1 cellular context compared by ENCODE assay signal in genomic region chr3:145857956-145858355, GRCh38.
TF ChIP-seq lines count a peak whose summit lies in the region.

No MANE protein-coding gene starts in this region.

TF ChIP-seq in HepG2, 621 proteins besides CTCF, POLR2A, EP300 and RAD21 (continued from another document):
- no peak for TF ChIP-seq ZNF841 (CRISPR knock-in tag; IDR thresholded peaks at IDR 0.05; ENCODE audit: borderline replicate concordance)
- TF ChIP-seq CEBPB (IDR thresholded peaks at IDR 0.05; ENCODE audit: borderline replicate concordance, low read depth, low read length): peak; percentile 77; the same call in 1 of the 2 replicates
- TF ChIP-seq SOX13 (IDR thresholded peaks at IDR 0.05): no peak
- TF ChIP-seq SOX13 (CRISPR knock-in tag; conservative IDR thresholded peaks at IDR 0.05 in 1 of 2, IDR thresholded peaks at IDR 0.05 in 1 of 2): peak in 1 of 2 experiments; percentile 34; a peak in 1 of 4 replicates
- peak; percentile 40; the same call in 1 of the 2 replicates for TF ChIP-seq MAFF (IDR thresholded peaks at IDR 0.05; ENCODE audit: low read depth, low read length)
- no peak for TF ChIP-seq ZNF746 (CRISPR knock-in tag; IDR thresholded peaks at IDR 0.05)
- TF ChIP-seq STAG1 (CRISPR knock-in tag; IDR thresholded peaks at IDR 0.05): no peak
- TF ChIP-seq MAFK (conservative IDR thresholded peaks at IDR 0.05 in 1 of 2, IDR thresholded peaks at IDR 0.05 in 1 of 2; ENCODE audit: low read length in 2 of 2): peak in 1 of 2 experiments; percentile 36; a peak in 1 of 4 replicates
- no peak for TF ChIP-seq SNAPC4 (CRISPR knock-in tag; IDR thresholded peaks at IDR 0.05)
- TF ChIP-seq RNF219 (CRISPR knock-in tag; IDR thresholded peaks at IDR 0.05): no peak
- no peak for TF ChIP-seq TFDP2 (CRISPR knock-in tag; IDR thresholded peaks at IDR 0.05)
- no peak for TF ChIP-seq TEAD2 (CRISPR knock-in tag; IDR thresholded peaks at IDR 0.05)
- peak; percentile 30; the same call in 1 of the 2 replicates for TF ChIP-seq CEBPG (CRISPR knock-in tag; IDR thresholded peaks at IDR 0.05)
- no peak for TF ChIP-seq ZNF446 (CRISPR knock-in tag; IDR thresholded peaks at IDR 0.05)
- no peak for TF ChIP-seq NFAT5 (CRISPR knock-in tag; IDR thresholded peaks at IDR 0.05)
